Comparison of ENCODE assay signal across 6 cellular contexts in the genomic region with DNA sequence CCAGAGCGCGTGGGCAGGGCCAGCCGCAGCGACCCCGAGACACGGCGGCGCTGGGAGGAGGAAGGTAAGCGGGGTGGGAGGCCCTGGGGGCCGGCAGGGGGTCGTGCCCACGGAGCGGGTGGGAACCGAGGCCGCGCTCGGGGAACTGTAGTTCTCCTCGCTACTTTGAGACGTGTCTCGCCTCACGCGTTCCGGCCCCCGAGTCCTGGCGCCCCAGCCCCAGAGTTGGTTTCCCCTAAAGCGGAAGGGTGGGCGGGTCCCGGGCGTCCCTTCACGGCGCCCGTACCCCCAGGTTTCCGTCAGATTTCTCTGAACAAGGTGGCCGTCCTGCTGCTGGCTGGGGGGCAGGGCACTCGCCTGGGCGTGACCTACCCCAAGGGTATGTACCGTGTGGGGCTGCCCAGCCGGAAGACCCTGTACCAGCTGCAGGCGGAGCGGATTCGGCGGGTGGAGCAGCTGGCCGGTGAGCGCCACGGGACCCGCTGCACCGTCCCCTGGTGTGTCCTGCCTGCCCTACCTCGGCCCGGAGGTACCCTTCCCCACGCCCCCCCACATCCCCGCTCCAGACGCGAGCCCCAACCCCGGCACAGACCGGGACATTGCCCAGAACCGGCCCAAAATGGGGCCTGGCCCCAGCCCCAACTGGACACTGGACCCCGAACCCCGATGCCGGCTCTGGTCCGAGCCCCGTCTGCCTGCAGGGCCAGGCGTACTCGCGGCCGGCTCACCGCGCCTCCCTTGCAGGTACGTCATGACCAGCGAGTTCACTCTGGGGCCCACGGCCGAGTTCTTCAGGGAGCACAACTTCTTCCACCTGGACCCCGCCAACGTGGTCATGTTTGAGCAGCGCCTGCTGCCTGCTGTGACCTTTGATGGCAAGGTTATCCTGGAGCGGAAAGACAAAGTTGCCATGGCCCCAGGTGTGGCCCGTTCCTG. TPM values are rescaled to one million over a fixed set of nuclear protein-coding genes. Genes with fewer than 3 reads are reported as not detected.
DNase-seq lines count a peak whose midpoint lies in the region; TF ChIP-seq lines count a peak whose summit lies in the region.

No MANE protein-coding gene starts in this region.

- TF ChIP-seq POLR2A in breast epithelium (IDR thresholded peaks at IDR 0.05), result no peak

- peaks cover 22% of the 10 kb centered on the region for H3K4me1 ChIP-seq in HUES6 (ENCODE audit: control insufficient read depth, insufficient read depth, low read length)
- peaks cover 5 to 8% of the 10 kb centered on the region in 2 donors for H3K4me1 ChIP-seq in breast epithelium
- H3K4me1 ChIP-seq in neuron (ENCODE audit: insufficient read depth, low read length), result peaks cover 6% of the 10 kb centered on the region

- no peaks in the 10 kb centered on the region for H3K9me3 ChIP-seq in HUES6 (ENCODE audit: control insufficient read depth, insufficient read depth, low read depth, low read length)
- no peaks in the 10 kb centered on the region for H3K9me3 ChIP-seq in breast epithelium
- no peaks in the 10 kb centered on the region for H3K9me3 ChIP-seq in neuron (ENCODE audit: low read length)

- H3K36me3 ChIP-seq in GM06990 (ENCODE audit: control insufficient read depth, insufficient read depth, low read length) (peaks cover 15% of the 10 kb centered on the region), HUES6 (ENCODE audit: control insufficient read depth, insufficient read depth, low read length) (peaks cover 22% of the 10 kb centered on the region), breast epithelium (peaks cover 8% of the 10 kb centered on the region), neuron (ENCODE audit: insufficient read depth, low read length) (no peaks in the 10 kb centered on the region)

- no peak for TF ChIP-seq CTCF in GM06990 (IDR thresholded peaks at IDR 0.05; ENCODE audit: insufficient read depth, low read length, poor library complexity, severe bottlenecking)
- TF ChIP-seq CTCF in breast epithelium (IDR thresholded peaks at IDR 0.05), result no peak

- peak overlapping the region; percentile 62 for H3K9ac ChIP-seq in HUES6 (ENCODE audit: low read length)

- no peak overlapping the region for H2AFZ ChIP-seq in neuron (ENCODE audit: low read depth, low read length)

- in situ Hi-C loops in G401 (cut with HindIII; ENCODE audit: low sequenced_read_pairs), result no loop called here

- H3K27ac ChIP-seq in HUES6 (ENCODE audit: low read depth, low read length), result no peak overlapping the region
- peak overlapping the region in 1 of 2 donors; percentile 63 for H3K27ac ChIP-seq in breast epithelium

- H3K27me3 ChIP-seq in GM06990 (replicated peaks; ENCODE audit: control insufficient read depth, insufficient read depth, low read length), result no peaks in the 10 kb centered on the region
- peaks cover 37% of the 10 kb centered on the region for H3K27me3 ChIP-seq in HUES6 (ENCODE audit: control insufficient read depth, insufficient read depth, low read length)
- no peaks in the 10 kb centered on the region for H3K27me3 ChIP-seq in breast epithelium
- peaks cover 82% of the 10 kb centered on the region for H3K27me3 ChIP-seq in neuron (ENCODE audit: insufficient read depth, low read length)

- H3K4me3 ChIP-seq in GM06990 (replicated peaks; ENCODE audit: low read depth, low read length), result peak overlapping the region; percentile 73
- H3K4me3 ChIP-seq in HUES6 (ENCODE audit: low read depth, low read length), result peak overlapping the region; percentile 61
- peak overlapping the region; percentile 72 to 88 (median 82) for H3K4me3 ChIP-seq in breast epithelium
- H3K4me3 ChIP-seq in neuron (ENCODE audit: low read length), result peak overlapping the region; percentile 27

- DNase-seq in GM06990 (ENCODE audit: extremely low read depth, insufficient read length) (peak; percentile 63), breast epithelium (ENCODE audit: low spot score in 2 of 2) (no peak), G401 (ENCODE audit: low spot score) (no peak), NCI-H345 (lab: John Stamatoyannopoulos, UW) (no peak)

- intact Hi-C loops in breast epithelium (cut with DNase I; ENCODE audit: low total_unique reads), result no loop called here

RNA-seq across cellular contexts. Expression of gene UAP1L1, which starts 0.7 kb away (rescaled TPM):
- 10 to 100 TPM in 1 of 3 donors, 1 to 10 TPM in 2; 6.7 to 12.0 (median 6.9) TPM for total RNA-seq in breast epithelium
- total RNA-seq in G401 (2014; rRNA removed; shearing (Covaris generic)), result 28.9 and 34.7 TPM in 2 replicates

RNA-seq across cellular contexts. Expression of gene SAPCD2, which starts 7.7 kb away (rescaled TPM):
- total RNA-seq in breast epithelium, result 1 to 10 TPM in 2 of 3 donors, under 1 TPM in 1; 0.96 to 2.9 (median 2.8) TPM
- total RNA-seq in G401 (2014; rRNA removed; shearing (Covaris generic)), result 62.9 and 63.5 TPM in 2 replicates

RNA-seq across cellular contexts. Expression of gene MAN1B1, which starts 8.8 kb away (rescaled TPM):
- 10 to 100 TPM; 50.1 to 62.8 (median 50.8) TPM for total RNA-seq in breast epithelium
- total RNA-seq in G401 (2014; rRNA removed; shearing (Covaris generic)), result 67.0 and 73.9 TPM in 2 replicates

RNA-seq across cellular contexts. Expression of gene ENTPD2, which starts 24.2 kb away (rescaled TPM):
- 1 to 10 TPM in 2 of 3 donors, under 1 TPM in 1; 0.16 to 6.7 (median 3.6) TPM for total RNA-seq in breast epithelium
- total RNA-seq in G401 (2014; rRNA removed; shearing (Covaris generic)), result not detected in 2 replicates

RNA-seq across cellular contexts. Expression of gene NPDC1, which starts 32.0 kb away (rescaled TPM):
- total RNA-seq in breast epithelium, result 10 to 100 TPM; 21.9 to 63.9 (median 63.1) TPM
- 32.0 and 38.4 TPM in 2 replicates for total RNA-seq in G401 (2014; rRNA removed; shearing (Covaris generic))

Comparison
In these comparisons a context has a peak if more than half of its experiments do, and no peak if none do; other contexts are left out.
1. H3K4me3 ChIP-seq: peak in every context shown above with its lines; median percentile 82 in breast epithelium; 73 in GM06990; 61 in HUES6; 27 in neuron.
2. RNA of gene SAPCD2, which starts 7.7 kb away (total RNA-seq): 62.9 to 63.5 TPM in G401; 0.96 to 2.9 TPM in breast epithelium; every median in the first group is over 10 times any median in the second.